1 cellular context compared by ENCODE assay signal in the genomic region with DNA sequence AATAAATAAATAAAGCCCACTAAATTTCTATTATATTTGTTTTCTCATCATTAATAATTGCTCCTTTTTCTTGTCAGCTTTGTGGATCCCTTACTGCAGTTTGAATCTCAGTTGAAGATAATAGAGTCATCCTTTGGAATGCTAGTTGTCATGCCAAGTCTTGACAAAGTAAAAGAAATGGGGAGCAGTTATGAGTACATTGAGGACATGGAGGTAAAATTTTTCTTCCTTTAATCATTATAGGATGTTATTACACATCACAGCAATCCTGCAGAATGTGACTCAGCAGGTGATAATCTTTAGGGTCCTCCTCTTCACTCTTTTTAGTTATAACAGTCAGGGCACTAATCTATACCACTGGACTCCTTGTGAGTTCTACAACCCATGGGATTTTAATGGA.
TF ChIP-seq lines count a peak whose summit lies in the region.

No MANE protein-coding gene starts in this region.

TF ChIP-seq in IMR-90, 13 proteins besides CTCF, POLR2A, EP300 and RAD21:
- no peak for TF ChIP-seq MAZ (IDR thresholded peaks at IDR 0.05; ENCODE audit: borderline replicate concordance, low read depth, low read length)
- no peak for TF ChIP-seq FOS (IDR thresholded peaks at IDR 0.05; ENCODE audit: low read depth, low read length)
- TF ChIP-seq NFE2L2 (IDR thresholded peaks at IDR 0.05; ENCODE audit: low read depth, low read length), result no peak
- no peak for TF ChIP-seq CEBPB (IDR thresholded peaks at IDR 0.05; ENCODE audit: low read depth, low read length)
- no peak for TF ChIP-seq MXI1 (IDR thresholded peaks at IDR 0.05; ENCODE audit: borderline replicate concordance, low read depth, low read length)
- TF ChIP-seq ELK1 (IDR thresholded peaks at IDR 0.05; ENCODE audit: borderline replicate concordance, low read depth, low read length), result no peak
- TF ChIP-seq RFX5 (IDR thresholded peaks at IDR 0.05; ENCODE audit: low read depth, low read length), result no peak
- no peak for TF ChIP-seq RCOR1 (IDR thresholded peaks at IDR 0.05; ENCODE audit: insufficient replicate concordance, low read length)
- no peak for TF ChIP-seq USF2 (IDR thresholded peaks at IDR 0.05; ENCODE audit: low read depth, low read length)
- TF ChIP-seq BHLHE40 (IDR thresholded peaks at IDR 0.05; ENCODE audit: low read depth, low read length), result no peak
- TF ChIP-seq MAFK (IDR thresholded peaks at IDR 0.05; ENCODE audit: low read depth, low read length), result no peak
- no peak for TF ChIP-seq SMC3 (IDR thresholded peaks at IDR 0.05; ENCODE audit: low read depth, low read length)
- no peak for TF ChIP-seq CHD1 (IDR thresholded peaks at IDR 0.05; ENCODE audit: low read depth, low read length)
